10 cellular contexts compared by ENCODE assay signal in genomic region chr20:21522479-21523397, GRCh38. TPM values are rescaled to one million over a fixed set of nuclear protein-coding genes. Genes with fewer than 3 reads are reported as not detected.
DNase-seq lines count a peak whose midpoint lies in the region; ATAC-seq and TF ChIP-seq lines count a peak whose summit lies in the region.
"Had no signal": no experiment of that assay in that cellular context is flagged by ENCODE, and none has a peak within 500 bp of the region (broad histone marks: within the 10 kb centered on the region; RNA-seq: fewer than 3 reads in every experiment).

No MANE protein-coding gene starts in this region.

- H3K4me3 ChIP-seq in ectodermal cell (ENCODE audit: insufficient read depth, low read depth, low read length): peak overlapping the region; percentile 27

- H3K9me3 ChIP-seq in ectodermal cell (ENCODE audit: control insufficient read depth, low read length): no peaks in the 10 kb centered on the region

- H3K36me3 ChIP-seq in ectodermal cell (ENCODE audit: control insufficient read depth, insufficient read depth, low read length): no peaks in the 10 kb centered on the region

- DNase-seq in DMS 273 treated with DMSO at 0.1 percent for 48 hours (lab: John Stamatoyannopoulos, UW) (peak; percentile 45), NCI-H146 treated with DMSO at 0.1 percent for 48 hours (lab: John Stamatoyannopoulos, UW; ENCODE audit: unreplicated experiment) (peak; percentile 51), neural crest cell (ENCODE audit: low read depth, low spot score) (no peak), glomerular visceral epithelial cell (ENCODE audit: extremely low spot score) (no peak), HK-2 (ENCODE audit: unreplicated experiment) (no peak), SW 1271 (lab: John Stamatoyannopoulos, UW) (no peak)
- DNase-seq: NCI-H2107 had no signal

- no peak overlapping the region for H3K27ac Mint-ChIP-seq in neural crest cell (ENCODE audit: unreplicated experiment)

- H3K27ac ChIP-seq in ectodermal cell (ENCODE audit: insufficient read depth, low read depth, low read length, poor library complexity, severe bottlenecking): no peak overlapping the region

- no peaks in the 10 kb centered on the region for H3K9me3 Mint-ChIP-seq in neural crest cell

- peaks cover 96% of the 10 kb centered on the region for H3K27me3 Mint-ChIP-seq in neural crest cell (ENCODE audit: low read depth)

- H3K4me1 Mint-ChIP-seq in neural crest cell: no peaks in the 10 kb centered on the region

- no peak for ATAC-seq in HG03469 (IDR thresholded peaks at IDR 0.05; ENCODE audit: unreplicated experiment)

- H3K27me3 ChIP-seq in ectodermal cell (ENCODE audit: control insufficient read depth, insufficient read depth, low read length, poor library complexity, severe bottlenecking): peaks cover 100% of the 10 kb centered on the region

- H3K4me3 Mint-ChIP-seq in neural crest cell: peak overlapping the region; percentile 16

- 1% methylated on average over 91 of the region's 91 CpGs for WGBS in ectodermal cell, 2 experiments

- no peak for TF ChIP-seq CTCF in neural crest cell (conservative IDR thresholded peaks at IDR 0.05)

- peaks cover 3% of the 10 kb centered on the region for H3K36me3 Mint-ChIP-seq in neural crest cell (ENCODE audit: low read depth)

- peaks cover 22% of the 10 kb centered on the region for H3K4me1 ChIP-seq in ectodermal cell (ENCODE audit: control insufficient read depth, insufficient read depth, low read length)

RNA-seq across cellular contexts. Expression of gene NKX2-2, which starts 8.9 kb away (rescaled TPM):
- not detected for polyA plus RNA-seq in ectodermal cell (2013, experiment 1 of 4)
- not detected for polyA plus RNA-seq in ectodermal cell (2013, experiment 2 of 4)
- not detected for polyA plus RNA-seq in ectodermal cell (2013, experiment 3 of 4)
- polyA plus RNA-seq in ectodermal cell (2013, experiment 4 of 4): not detected
- total RNA-seq in neural crest cell: not detected in 2 replicates
- total RNA-seq: epithelial cell of proximal tubule had no signal

Comparison
In these comparisons a context has a peak if more than half of its experiments do, and no peak if none do; other contexts are left out.
1. DNase-seq: peak in DMS 273 treated with DMSO at 0.1 percent for 48 hours (single experiment) and NCI-H146 treated with DMSO at 0.1 percent for 48 hours (single experiment); none in neural crest cell (single experiment), glomerular visceral epithelial cell (single experiment), HK-2 (single experiment) and SW 1271 (0 of 2).